In genomic region chr19:9869008-9869617, GRCh38 we compare ENCODE assay signal across 1 cellular context.
TF ChIP-seq lines count a peak whose summit lies in the region.

No MANE protein-coding gene starts in this region.

TF ChIP-seq in K562, 482 proteins besides CTCF, POLR2A, EP300 and RAD21:
- no peak for TF ChIP-seq ZNF253 (CRISPR knock-in tag; conservative IDR thresholded peaks at IDR 0.05)
- TF ChIP-seq ZFP36 (IDR thresholded peaks at IDR 0.05; ENCODE audit: low read depth, low read length, partially characterized antibody): peak; percentile 55
- peak; percentile 50; the same call in 1 of the 2 replicates for TF ChIP-seq BCOR (IDR thresholded peaks at IDR 0.05)
- no peak for TF ChIP-seq ZNF785 (CRISPR knock-in tag; IDR thresholded peaks at IDR 0.05)
- TF ChIP-seq RBM25 (IDR thresholded peaks at IDR 0.05; ENCODE audit: low read depth, low read length, severe bottlenecking): peak; percentile 55
- TF ChIP-seq MAFG (tag; conservative IDR thresholded peaks at IDR 0.05): no peak
- TF ChIP-seq ZNF280A (IDR thresholded peaks at IDR 0.05; ENCODE audit: low read depth, partially characterized antibody): no peak
